In the genomic region with DNA sequence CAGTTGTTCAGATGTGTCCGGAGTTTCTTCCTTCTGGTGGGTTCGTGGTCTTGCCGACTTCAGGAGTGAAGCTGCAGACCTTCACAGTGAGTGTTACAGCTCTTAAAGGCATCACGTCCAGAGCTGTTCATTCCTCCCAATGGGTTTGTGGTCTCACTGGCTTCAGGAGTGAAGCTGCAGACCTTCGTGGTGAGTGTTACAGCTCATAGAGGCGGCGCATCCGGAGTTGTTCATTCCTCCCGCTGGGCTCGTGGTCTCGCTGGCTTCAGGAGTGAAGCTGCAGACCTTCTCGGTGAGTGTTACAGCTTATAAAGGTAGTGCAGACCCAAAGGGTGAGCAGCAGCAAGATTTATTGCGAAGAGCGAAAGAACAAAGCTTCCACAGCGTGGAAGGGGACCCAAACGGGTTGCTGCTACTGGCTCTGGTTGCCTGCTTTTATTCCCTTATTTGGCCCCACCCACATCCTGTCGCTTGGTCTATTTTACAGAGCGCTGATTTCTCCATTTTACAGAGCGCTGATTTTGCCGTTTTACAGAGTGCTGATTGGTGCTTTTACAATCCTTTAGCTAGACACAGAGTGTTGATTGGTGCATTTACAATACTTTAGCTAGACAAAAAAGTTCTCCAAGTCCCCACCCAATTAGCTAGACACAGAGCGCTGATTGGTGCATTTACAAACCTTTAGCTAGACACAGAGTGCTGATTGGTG, we compare ENCODE assay signal across 1 cellular context.
TF ChIP-seq lines count a peak whose summit lies in the region.

No MANE protein-coding gene starts in this region.

TF ChIP-seq in HepG2, 621 proteins besides CTCF, POLR2A, EP300 and RAD21 (continued from another document):
- TF ChIP-seq, protein P1, sequence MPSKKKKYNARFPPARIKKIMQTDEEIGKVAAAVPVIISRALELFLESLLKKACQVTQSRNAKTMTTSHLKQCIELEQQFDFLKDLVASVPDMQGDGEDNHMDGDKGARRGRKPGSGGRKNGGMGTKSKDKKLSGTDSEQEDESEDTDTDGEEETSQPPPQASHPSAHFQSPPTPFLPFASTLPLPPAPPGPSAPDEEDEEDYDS (CRISPR knock-in tag; IDR thresholded peaks at IDR 0.05) = 0 out of 2 replicates have a peak, but pooled peaks have one; percentile 37
- TF ChIP-seq, protein P2, sequence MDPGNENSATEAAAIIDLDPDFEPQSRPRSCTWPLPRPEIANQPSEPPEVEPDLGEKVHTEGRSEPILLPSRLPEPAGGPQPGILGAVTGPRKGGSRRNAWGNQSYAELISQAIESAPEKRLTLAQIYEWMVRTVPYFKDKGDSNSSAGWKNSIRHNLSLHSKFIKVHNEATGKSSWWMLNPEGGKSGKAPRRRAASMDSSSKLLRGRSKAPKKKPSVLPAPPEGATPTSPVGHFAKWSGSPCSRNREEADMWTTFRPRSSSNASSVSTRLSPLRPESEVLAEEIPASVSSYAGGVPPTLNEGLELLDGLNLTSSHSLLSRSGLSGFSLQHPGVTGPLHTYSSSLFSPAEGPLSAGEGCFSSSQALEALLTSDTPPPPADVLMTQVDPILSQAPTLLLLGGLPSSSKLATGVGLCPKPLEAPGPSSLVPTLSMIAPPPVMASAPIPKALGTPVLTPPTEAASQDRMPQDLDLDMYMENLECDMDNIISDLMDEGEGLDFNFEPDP (CRISPR knock-in tag; conservative IDR thresholded peaks at IDR 0.05) = 0 out of 2 replicates have a peak, but pooled peaks have one; percentile 66
- peak; percentile 62; the same call in 1 of the 2 replicates for TF ChIP-seq ZNF501 (CRISPR knock-in tag; IDR thresholded peaks at IDR 0.05)
- peak; percentile 65; the same call in 1 of the 2 replicates for TF ChIP-seq BORCS8-MEF2B (CRISPR knock-in tag; IDR thresholded peaks at IDR 0.05)
- 0 out of 2 replicates have a peak, but pooled peaks have one; percentile 26 for TF ChIP-seq FOXC1 (CRISPR knock-in tag; IDR thresholded peaks at IDR 0.05; ENCODE audit: borderline replicate concordance)
- TF ChIP-seq, protein P3, sequence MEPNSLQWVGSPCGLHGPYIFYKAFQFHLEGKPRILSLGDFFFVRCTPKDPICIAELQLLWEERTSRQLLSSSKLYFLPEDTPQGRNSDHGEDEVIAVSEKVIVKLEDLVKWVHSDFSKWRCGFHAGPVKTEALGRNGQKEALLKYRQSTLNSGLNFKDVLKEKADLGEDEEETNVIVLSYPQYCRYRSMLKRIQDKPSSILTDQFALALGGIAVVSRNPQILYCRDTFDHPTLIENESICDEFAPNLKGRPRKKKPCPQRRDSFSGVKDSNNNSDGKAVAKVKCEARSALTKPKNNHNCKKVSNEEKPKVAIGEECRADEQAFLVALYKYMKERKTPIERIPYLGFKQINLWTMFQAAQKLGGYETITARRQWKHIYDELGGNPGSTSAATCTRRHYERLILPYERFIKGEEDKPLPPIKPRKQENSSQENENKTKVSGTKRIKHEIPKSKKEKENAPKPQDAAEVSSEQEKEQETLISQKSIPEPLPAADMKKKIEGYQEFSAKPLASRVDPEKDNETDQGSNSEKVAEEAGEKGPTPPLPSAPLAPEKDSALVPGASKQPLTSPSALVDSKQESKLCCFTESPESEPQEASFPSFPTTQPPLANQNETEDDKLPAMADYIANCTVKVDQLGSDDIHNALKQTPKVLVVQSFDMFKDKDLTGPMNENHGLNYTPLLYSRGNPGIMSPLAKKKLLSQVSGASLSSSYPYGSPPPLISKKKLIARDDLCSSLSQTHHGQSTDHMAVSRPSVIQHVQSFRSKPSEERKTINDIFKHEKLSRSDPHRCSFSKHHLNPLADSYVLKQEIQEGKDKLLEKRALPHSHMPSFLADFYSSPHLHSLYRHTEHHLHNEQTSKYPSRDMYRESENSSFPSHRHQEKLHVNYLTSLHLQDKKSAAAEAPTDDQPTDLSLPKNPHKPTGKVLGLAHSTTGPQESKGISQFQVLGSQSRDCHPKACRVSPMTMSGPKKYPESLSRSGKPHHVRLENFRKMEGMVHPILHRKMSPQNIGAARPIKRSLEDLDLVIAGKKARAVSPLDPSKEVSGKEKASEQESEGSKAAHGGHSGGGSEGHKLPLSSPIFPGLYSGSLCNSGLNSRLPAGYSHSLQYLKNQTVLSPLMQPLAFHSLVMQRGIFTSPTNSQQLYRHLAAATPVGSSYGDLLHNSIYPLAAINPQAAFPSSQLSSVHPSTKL (CRISPR knock-in tag; IDR thresholded peaks at IDR 0.05) = peak; percentile 27; the same call in 1 of the 2 replicates
- TF ChIP-seq SALL2 (CRISPR knock-in tag; IDR thresholded peaks at IDR 0.05) = 0 out of 2 replicates have a peak, but pooled peaks have one; percentile 16
- TF ChIP-seq, protein P4, sequence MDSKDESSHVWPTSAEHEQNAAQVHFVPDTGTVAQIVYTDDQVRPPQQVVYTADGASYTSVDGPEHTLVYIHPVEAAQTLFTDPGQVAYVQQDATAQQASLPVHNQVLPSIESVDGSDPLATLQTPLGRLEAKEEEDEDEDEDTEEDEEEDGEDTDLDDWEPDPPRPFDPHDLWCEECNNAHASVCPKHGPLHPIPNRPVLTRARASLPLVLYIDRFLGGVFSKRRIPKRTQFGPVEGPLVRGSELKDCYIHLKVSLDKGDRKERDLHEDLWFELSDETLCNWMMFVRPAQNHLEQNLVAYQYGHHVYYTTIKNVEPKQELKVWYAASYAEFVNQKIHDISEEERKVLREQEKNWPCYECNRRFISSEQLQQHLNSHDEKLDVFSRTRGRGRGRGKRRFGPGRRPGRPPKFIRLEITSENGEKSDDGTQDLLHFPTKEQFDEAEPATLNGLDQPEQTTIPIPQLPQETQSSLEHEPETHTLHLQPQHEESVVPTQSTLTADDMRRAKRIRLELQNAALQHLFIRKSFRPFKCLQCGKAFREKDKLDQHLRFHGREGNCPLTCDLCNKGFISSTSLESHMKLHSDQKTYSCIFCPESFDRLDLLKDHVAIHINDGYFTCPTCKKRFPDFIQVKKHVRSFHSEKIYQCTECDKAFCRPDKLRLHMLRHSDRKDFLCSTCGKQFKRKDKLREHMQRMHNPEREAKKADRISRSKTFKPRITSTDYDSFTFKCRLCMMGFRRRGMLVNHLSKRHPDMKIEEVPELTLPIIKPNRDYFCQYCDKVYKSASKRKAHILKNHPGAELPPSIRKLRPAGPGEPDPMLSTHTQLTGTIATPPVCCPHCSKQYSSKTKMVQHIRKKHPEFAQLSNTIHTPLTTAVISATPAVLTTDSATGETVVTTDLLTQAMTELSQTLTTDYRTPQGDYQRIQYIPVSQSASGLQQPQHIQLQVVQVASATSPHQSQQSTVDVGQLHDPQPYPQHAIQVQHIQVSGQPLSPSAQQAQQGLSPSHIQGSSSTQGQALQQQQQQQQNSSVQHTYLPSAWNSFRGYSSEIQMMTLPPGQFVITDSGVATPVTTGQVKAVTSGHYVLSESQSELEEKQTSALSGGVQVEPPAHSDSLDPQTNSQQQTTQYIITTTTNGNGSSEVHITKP (CRISPR knock-in tag; IDR thresholded peaks at IDR 0.05; ENCODE audit: low read depth) = peak; percentile 51; the same call in 1 of the 2 replicates
- TF ChIP-seq ZMYM4 (CRISPR knock-in tag; IDR thresholded peaks at IDR 0.05) = peak; percentile 55; the same call in 1 of the 2 replicates
TF ChIP-seq in HepG2: peak in this region for 83; not testable (repeated sequence) for 538.
